ENCODE assay signal across 19 cellular contexts in the genomic region with DNA sequence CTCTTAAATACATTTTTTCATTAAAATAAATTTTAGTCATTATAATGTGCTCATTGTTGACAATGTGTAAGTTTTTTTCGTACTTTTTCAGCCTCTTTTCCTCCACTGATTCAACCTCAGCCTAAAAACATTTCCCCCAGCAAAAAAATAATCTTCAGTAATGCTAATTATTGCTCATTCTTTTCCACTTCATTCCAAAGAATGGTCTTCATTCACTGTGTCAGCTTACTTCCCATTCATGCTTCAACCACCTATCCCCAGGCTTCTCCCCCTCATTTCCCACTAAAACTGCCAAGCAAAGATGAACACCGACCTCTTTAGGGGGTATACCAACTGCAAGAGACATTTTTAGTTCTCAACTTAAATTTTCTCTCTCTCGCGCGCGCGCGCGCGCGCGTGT. TPM values are rescaled to one million over a fixed set of nuclear protein-coding genes. Genes with fewer than 3 reads are reported as not detected.
DNase-seq lines count a peak whose midpoint lies in the region; ATAC-seq and TF ChIP-seq lines count a peak whose summit lies in the region.
"Had no signal": no experiment of that assay in that cellular context is flagged by ENCODE, and none has a peak within 500 bp of the region (broad histone marks: within the 10 kb centered on the region; RNA-seq: fewer than 3 reads in every experiment).

No MANE protein-coding gene starts in this region.

- TF ChIP-seq EP300 in transverse colon (IDR thresholded peaks at IDR 0.05; ENCODE audit: low read depth), result no peak

- H3K27ac Mint-ChIP-seq in natural killer cell (no peak overlapping the region), naive B cell (no peak overlapping the region)
- peak overlapping the region in 1 of 2 donors; percentile 3 for H3K27ac Mint-ChIP-seq in natural killer cell treated with Interleukin-12 subunit alpha and Interleukin-12 subunit beta and Interleukin-15 and Interleukin-18, amount 100 ng/mL, for 72 hours
- H3K27ac Mint-ChIP-seq in activated T-helper 17 cell treated with anti-CD3 and anti-CD28 coated beads, Interleukin-2, amount 50 U/mL, for 72 hours, result no peak overlapping the region
- H3K27ac Mint-ChIP-seq: B cell, HFFc6 had no signal

- 90 to 95% methylated on average over 12 of the region's 12 CpGs for WGBS in transverse colon (ENCODE audit: low coverage in 1 of 2), 2 donors

- H3K9me3 Mint-ChIP-seq in natural killer cell (no peaks in the 10 kb centered on the region), naive B cell (no peaks in the 10 kb centered on the region)
- H3K9me3 Mint-ChIP-seq in natural killer cell treated with Interleukin-12 subunit alpha and Interleukin-12 subunit beta and Interleukin-15 and Interleukin-18, amount 100 ng/mL, for 72 hours, result no peaks in the 10 kb centered on the region
- no peaks in the 10 kb centered on the region for H3K9me3 Mint-ChIP-seq in activated T-helper 17 cell treated with anti-CD3 and anti-CD28 coated beads, Interleukin-2, amount 50 U/mL, for 72 hours
- H3K9me3 Mint-ChIP-seq: CD4-positive, alpha-beta memory T cell; HFFc6 had no signal

- H3K36me3 ChIP-seq in transverse colon, result no peaks in the 10 kb centered on the region
- H3K36me3 ChIP-seq: BLaER1, HAP-1 had no signal

- no peak overlapping the region for H3K4me3 ChIP-seq in transverse colon
- H3K4me3 ChIP-seq: BLaER1, HAP-1 had no signal

- TF ChIP-seq CTCF in natural killer cell (IDR thresholded peaks at IDR 0.05), result no peak
- no peak for TF ChIP-seq CTCF in transverse colon (IDR thresholded peaks at IDR 0.05)

- in situ Hi-C loops in transverse colon (cut with MboI; ENCODE audit: low pct_ligation_motif_present in 1 of 4, low pct_unique_long_range_greater_than_20kb in 1 of 4, low sequenced_read_pairs in 3 of 4), result no loop called here

- intact Hi-C loops in natural killer cell (cut with micrococcal nuclease), result no loop called here
- intact Hi-C loops in transverse colon (cut with DNase I; ENCODE audit: low total_unique reads), result loop anchor here (10.0 kb wide), 1 partner anchor 56 kb away; a partner anchor contains a TSS

- no peak for DNase-seq in natural killer cell
- no peak for DNase-seq in natural killer cell treated with Interleukin-12 subunit alpha and Interleukin-12 subunit beta and Interleukin-15 and Interleukin-18, amount 100 ng/mL, for 72 hours (ENCODE audit: low spot score)
- DNase-seq in naive B cell, result no peak
- DNase-seq in transverse colon, result no peak
- no peak for DNase-seq in activated CD4-positive, alpha-beta T cell treated with anti-CD3 and anti-CD28 coated beads for 4 hours
- no peak for DNase-seq in stimulated activated CD4-positive, alpha-beta T cell treated with anti-CD3 and anti-CD28 coated beads, Interleukin-4, amount 100 ng/mL, for 24 hours
- DNase-seq: Caco-2; CD4-positive, alpha-beta memory T cell; DMS153; DND-41; GOT3; HFFc6 had no signal

- H3K4me3 Mint-ChIP-seq in natural killer cell, result peak overlapping the region; percentile 33
- H3K4me3 Mint-ChIP-seq in natural killer cell treated with Interleukin-12 subunit alpha and Interleukin-12 subunit beta and Interleukin-15 and Interleukin-18, amount 100 ng/mL, for 72 hours, result no peak overlapping the region
- H3K4me3 Mint-ChIP-seq in activated T-helper 17 cell treated with anti-CD3 and anti-CD28 coated beads, Interleukin-2, amount 50 U/mL, for 72 hours, result peak overlapping the region; percentile 1
- peak overlapping the region in 5 of 8 donors; percentile 2 to 98 (median 44) for H3K4me3 Mint-ChIP-seq in naive B cell
- H3K4me3 Mint-ChIP-seq: HFFc6 had no signal

- H3K36me3 Mint-ChIP-seq in natural killer cell, result no peaks in the 10 kb centered on the region
- H3K36me3 Mint-ChIP-seq in natural killer cell treated with Interleukin-12 subunit alpha and Interleukin-12 subunit beta and Interleukin-15 and Interleukin-18, amount 100 ng/mL, for 72 hours, result no peaks in the 10 kb centered on the region
- no peaks in the 10 kb centered on the region for H3K36me3 Mint-ChIP-seq in activated T-helper 17 cell treated with anti-CD3 and anti-CD28 coated beads, Interleukin-2, amount 50 U/mL, for 72 hours (ENCODE audit: low read depth)
- no peaks in the 10 kb centered on the region for H3K36me3 Mint-ChIP-seq in naive B cell

- no peak overlapping the region for H3K27ac ChIP-seq in transverse colon
- H3K27ac ChIP-seq: 22Rv1, BLaER1, C4-2B had no signal

- no peaks in the 10 kb centered on the region for H3K9me3 ChIP-seq in transverse colon
- H3K9me3 ChIP-seq: BLaER1, Caco-2, HAP-1 had no signal

- no peak for TF ChIP-seq POLR2A in transverse colon (IDR thresholded peaks at IDR 0.05)

- H3K27me3 Mint-ChIP-seq in natural killer cell (ENCODE audit: low read depth in 2 of 2) (peaks cover 0 to 2% of the 10 kb centered on the region in 2 donors), naive B cell (peaks cover 0 to 10% (median 0%) of the 10 kb centered on the region in 3 donors)
- H3K27me3 Mint-ChIP-seq in natural killer cell treated with Interleukin-12 subunit alpha and Interleukin-12 subunit beta and Interleukin-15 and Interleukin-18, amount 100 ng/mL, for 72 hours, result peaks cover 3 to 8% of the 10 kb centered on the region in 2 donors
- no peaks in the 10 kb centered on the region for H3K27me3 Mint-ChIP-seq in activated T-helper 17 cell treated with anti-CD3 and anti-CD28 coated beads, Interleukin-2, amount 50 U/mL, for 72 hours
- H3K27me3 Mint-ChIP-seq: B cell; CD4-positive, alpha-beta memory T cell had no signal

- H3K4me1 ChIP-seq in transverse colon, result peaks cover 11 to 18% (median 13%) of the 10 kb centered on the region in 4 donors

- H3K4me1 Mint-ChIP-seq in natural killer cell, result peaks cover 24 to 29% of the 10 kb centered on the region in 2 donors
- H3K4me1 Mint-ChIP-seq in natural killer cell treated with Interleukin-12 subunit alpha and Interleukin-12 subunit beta and Interleukin-15 and Interleukin-18, amount 100 ng/mL, for 72 hours (ENCODE audit: low read depth in 2 of 2), result peaks cover 29% of the 10 kb centered on the region in 2 donors
- peaks cover 6% of the 10 kb centered on the region for H3K4me1 Mint-ChIP-seq in activated T-helper 17 cell treated with anti-CD3 and anti-CD28 coated beads, Interleukin-2, amount 50 U/mL, for 72 hours
- peaks cover 21 to 28% (median 27%) of the 10 kb centered on the region in 3 donors for H3K4me1 Mint-ChIP-seq in naive B cell

- no peak for ATAC-seq in natural killer cell
- no peak for ATAC-seq in natural killer cell treated with Interleukin-12 subunit alpha and Interleukin-12 subunit beta and Interleukin-15 and Interleukin-18, amount 100 ng/mL, for 72 hours
- no peak for ATAC-seq in activated T-helper 17 cell treated with anti-CD3 and anti-CD28 coated beads, Interleukin-2, amount 50 U/mL, for 72 hours (replicated peaks)
- ATAC-seq in naive B cell (ENCODE audit: low read depth in 2 of 2), result no peak
- ATAC-seq in HG03521 (IDR thresholded peaks at IDR 0.05; ENCODE audit: unreplicated experiment), result no peak

- H3K27me3 ChIP-seq in transverse colon, result no peaks in the 10 kb centered on the region
- H3K27me3 ChIP-seq: BLaER1 had no signal

RNA-seq across cellular contexts. Expression of a gene that starts 2.7 kb away (rescaled TPM):
- total RNA-seq in natural killer cell (10 to 100 TPM; 42.6 to 54.8 (median 49.2) TPM), transverse colon (10 to 100 TPM; 35.2 to 73.9 (median 62.6) TPM)
- total RNA-seq in natural killer cell treated with Interleukin-12 subunit alpha and Interleukin-12 subunit beta and Interleukin-15 and Interleukin-18, amount 100 ng/mL, for 72 hours, result 10 to 100 TPM; 40.0 to 49.1 TPM
- 10 to 100 TPM; 33.7 to 48.8 TPM for total RNA-seq in activated T-helper 17 cell treated with anti-CD3 and anti-CD28 coated beads, Interleukin-2, amount 50 U/mL, for 72 hours
- 10 to 100 TPM; 10.0 to 19.0 (median 15.4) TPM for polyA plus RNA-seq in naive B cell (ENCODE audit: low read depth in 6 of 6)

RNA-seq across cellular contexts. Expression of a gene that starts 56.4 kb away (rescaled TPM):
- 10 to 100 TPM; 38.1 to 53.2 (median 38.7) TPM for total RNA-seq in natural killer cell
- 10 to 100 TPM; 12.9 to 16.2 TPM for total RNA-seq in natural killer cell treated with Interleukin-12 subunit alpha and Interleukin-12 subunit beta and Interleukin-15 and Interleukin-18, amount 100 ng/mL, for 72 hours
- 10 to 100 TPM; 11.3 to 12.1 TPM for total RNA-seq in activated T-helper 17 cell treated with anti-CD3 and anti-CD28 coated beads, Interleukin-2, amount 50 U/mL, for 72 hours
- 10 to 100 TPM in 3 of 6 donors, 1 to 10 TPM in 2, not detected in 1; 5.1 to 12.8 (median 10.1) TPM for polyA plus RNA-seq in naive B cell (ENCODE audit: low read depth in 6 of 6)
- total RNA-seq in transverse colon, result 100 to 1,000 TPM in 1 of 4 donors, 10 to 100 TPM in 3; 24.7 to 322 (median 42.5) TPM
